In the genomic region with DNA sequence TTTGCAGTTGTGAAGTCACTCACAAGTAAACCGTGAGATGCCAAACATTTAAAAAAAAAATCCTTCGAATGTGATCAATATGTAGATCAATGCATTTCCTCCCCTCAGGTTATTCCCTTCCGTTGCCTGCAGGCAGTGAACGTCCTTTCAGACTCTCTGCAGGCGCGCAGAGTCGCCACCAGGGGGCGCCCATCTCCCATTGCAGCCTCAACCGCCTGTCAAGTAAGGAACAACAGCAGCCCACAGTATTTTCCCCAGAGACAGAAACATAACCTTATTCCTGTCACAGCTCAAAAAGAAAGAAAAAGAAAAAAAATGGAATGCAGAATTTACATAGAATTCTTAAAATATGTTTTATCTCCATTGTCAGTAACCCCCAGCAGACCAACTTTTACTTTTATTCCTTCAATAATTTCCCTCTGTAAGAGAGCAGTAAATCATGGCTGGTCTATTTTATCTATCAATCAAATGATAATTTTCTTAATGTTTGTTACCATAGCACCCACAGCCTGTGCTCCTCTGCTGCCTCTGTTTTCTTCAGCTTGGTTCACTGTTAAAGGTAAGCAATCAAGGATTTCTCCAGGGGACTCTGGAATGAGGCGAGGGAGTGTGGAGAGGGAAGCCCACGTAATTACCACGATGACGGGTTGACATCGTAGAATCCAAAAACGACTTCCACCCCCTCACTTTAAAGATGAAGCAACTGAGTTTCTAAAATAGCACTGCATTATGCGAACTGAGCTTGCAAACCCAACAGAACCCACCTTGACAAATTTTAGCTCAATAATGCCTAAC, we compare ENCODE assay signal across 8 cellular contexts.
DNase-seq lines count a peak whose midpoint lies in the region; FAIRE-seq and TF ChIP-seq lines count a peak whose summit lies in the region.

No MANE protein-coding gene starts in this region.

- no peak overlapping the region for H3K27ac Mint-ChIP-seq in astrocyte (ENCODE audit: unreplicated experiment)

- no peaks in the 10 kb centered on the region for H3K27me3 Mint-ChIP-seq in astrocyte (ENCODE audit: low read depth, unreplicated experiment)

- peak; percentile 98 for TF ChIP-seq CTCF in MM.1S (IDR thresholded peaks at IDR 0.05; ENCODE audit: low read length)
- peak; percentile 99 for TF ChIP-seq CTCF in astrocyte (IDR thresholded peaks at IDR 0.05; ENCODE audit: insufficient read depth, low read depth, low read length)

- H3K9me2 ChIP-seq in MM.1S (replicated peaks; ENCODE audit: insufficient read depth, low read length), result no peaks in the 10 kb centered on the region

- H3K9ac ChIP-seq in MM.1S (ENCODE audit: low read length), result no peak overlapping the region
- H3K9ac ChIP-seq in astrocyte (ENCODE audit: low read length), result no peak overlapping the region

- H3K4me1 Mint-ChIP-seq in astrocyte (ENCODE audit: low read depth, unreplicated experiment), result peaks cover 7% of the 10 kb centered on the region

- CTCF ChIA-PET in HEK293T (lab: Yijun Ruan, JAX), result no interaction called here

- H4K20me1 ChIP-seq in MM.1S (ENCODE audit: insufficient read depth, low read length) (no peaks in the 10 kb centered on the region), astrocyte (ENCODE audit: insufficient read depth, low read length) (no peaks in the 10 kb centered on the region)

- POLR2A ChIA-PET in HEK293T (lab: Yijun Ruan, JAX), result no interaction called here

- no peaks in the 10 kb centered on the region; the same call in 1 of the 2 replicates for H3F3A ChIP-seq in MM.1S (ENCODE audit: insufficient read depth, low read length)

- no peak for FAIRE-seq in astrocyte (lab: Jason Lieb, UNC)

- H3K4me3 ChIP-seq in MM.1S (ENCODE audit: low read length), result no peak overlapping the region
- H3K4me3 ChIP-seq in astrocyte (ENCODE audit: insufficient read depth, low read depth, low read length), result no peak overlapping the region

- H3K36me3 Mint-ChIP-seq in astrocyte (ENCODE audit: low read depth, unreplicated experiment), result no peaks in the 10 kb centered on the region

- H3K79me2 ChIP-seq in MM.1S (ENCODE audit: low read length) (no peaks in the 10 kb centered on the region), astrocyte (ENCODE audit: insufficient read depth, low read length) (no peaks in the 10 kb centered on the region)

- H3K36me3 ChIP-seq in MM.1S (replicated peaks; ENCODE audit: insufficient read depth, low read length) (no peaks in the 10 kb centered on the region), astrocyte (ENCODE audit: insufficient read depth, low read length) (no peaks in the 10 kb centered on the region)

- H2AFZ ChIP-seq in MM.1S (ENCODE audit: low read length) (no peak overlapping the region), astrocyte (ENCODE audit: low read depth, low read length) (no peak overlapping the region)

- peak; percentile 69 for DNase-seq in NCI-H510A treated with DMSO at 0.1 percent for 48 hours (lab: John Stamatoyannopoulos, UW)
- no peak for DNase-seq in NCI-H510A (lab: John Stamatoyannopoulos, UW)
- peak; percentile 46 for DNase-seq in HEK293T (ENCODE audit: extremely low spot score)
- DNase-seq in MM.1S, result peak; percentile 57
- DNase-seq in T-helper 1 cell, result peak in 4 of 5 donors; percentile 28 to 44 (median 33)
- DNase-seq in astrocyte (ENCODE audit: low read depth), result peak; percentile 10
- DNase-seq in hippocampal formation (lab: John Stamatoyannopoulos, UW), result peak; percentile 62 to 72
- DNase-seq in stimulated activated CD4-positive, alpha-beta T cell treated with anti-CD3 and anti-CD28 coated beads, Interleukin-12 subunit alpha, Interleukin-12 subunit beta, amount 100 ng/mL, for 4 hours, result peak; percentile 43

- H3K4me3 Mint-ChIP-seq in astrocyte (ENCODE audit: unreplicated experiment), result no peak overlapping the region

- H3K27me3 ChIP-seq in MM.1S (replicated peaks; ENCODE audit: insufficient read depth, low read length) (no peaks in the 10 kb centered on the region), astrocyte (ENCODE audit: insufficient read depth, low read length) (no peaks in the 10 kb centered on the region)

- no peaks in the 10 kb centered on the region for H3K9me3 ChIP-seq in MM.1S (replicated peaks; ENCODE audit: insufficient read depth, low read length)
- H3K9me3 ChIP-seq in astrocyte (ENCODE audit: insufficient read depth, low read depth, low read length), result no peaks in the 10 kb centered on the region

- H3K27ac ChIP-seq in MM.1S (ENCODE audit: low read length), result no peak overlapping the region
- no peak overlapping the region for H3K27ac ChIP-seq in astrocyte (ENCODE audit: low read depth, low read length)

- no peaks in the 10 kb centered on the region for H3K9me3 Mint-ChIP-seq in astrocyte (ENCODE audit: unreplicated experiment)

- no peaks in the 10 kb centered on the region for H3K4me1 ChIP-seq in MM.1S (ENCODE audit: low read length)
- H3K4me1 ChIP-seq in astrocyte (ENCODE audit: insufficient read depth, low read length), result no peaks in the 10 kb centered on the region

- H3K4me2 ChIP-seq in MM.1S (ENCODE audit: low read depth, low read length) (no peak overlapping the region), astrocyte (ENCODE audit: low read length) (no peak overlapping the region)

TF ChIP-seq in HEK293T, 16 proteins besides CTCF, POLR2A, EP300 and RAD21:
- TF ChIP-seq, protein P1, sequence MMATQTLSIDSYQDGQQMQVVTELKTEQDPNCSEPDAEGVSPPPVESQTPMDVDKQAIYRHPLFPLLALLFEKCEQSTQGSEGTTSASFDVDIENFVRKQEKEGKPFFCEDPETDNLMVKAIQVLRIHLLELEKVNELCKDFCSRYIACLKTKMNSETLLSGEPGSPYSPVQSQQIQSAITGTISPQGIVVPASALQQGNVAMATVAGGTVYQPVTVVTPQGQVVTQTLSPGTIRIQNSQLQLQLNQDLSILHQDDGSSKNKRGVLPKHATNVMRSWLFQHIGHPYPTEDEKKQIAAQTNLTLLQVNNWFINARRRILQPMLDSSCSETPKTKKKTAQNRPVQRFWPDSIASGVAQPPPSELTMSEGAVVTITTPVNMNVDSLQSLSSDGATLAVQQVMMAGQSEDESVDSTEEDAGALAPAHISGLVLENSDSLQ (IDR thresholded peaks at IDR 0.05), result peak; percentile 44; the same call in 1 of the 2 replicates
- no peak for TF ChIP-seq SUZ12 (IDR thresholded peaks at IDR 0.05)
TF ChIP-seq in HEK293T: peak in this region for 1.
